Comparison of ENCODE assay signal across 10 cellular contexts in the genomic region with DNA sequence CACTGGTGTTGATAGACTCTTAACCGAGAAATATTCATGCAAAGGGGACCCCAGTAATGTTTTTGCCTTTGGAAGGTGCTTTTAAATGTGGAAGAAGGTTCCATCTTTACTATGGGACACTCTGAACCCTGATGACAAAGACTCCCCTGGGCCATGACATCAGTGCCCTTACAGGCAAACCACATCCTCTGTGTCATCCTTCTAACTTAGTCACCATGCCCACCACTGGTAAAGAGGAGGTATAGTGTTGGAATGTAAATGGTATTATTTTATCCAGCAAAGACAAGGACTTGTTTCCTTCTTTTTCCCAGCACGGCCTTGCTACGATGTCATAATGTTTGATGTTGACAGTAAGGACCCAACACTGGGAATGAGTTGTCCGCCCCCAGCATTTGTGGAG. TPM values are rescaled to one million over a fixed set of nuclear protein-coding genes. Genes with fewer than 3 reads are reported as not detected.
DNase-seq lines count a peak whose midpoint lies in the region; ATAC-seq, FAIRE-seq and TF ChIP-seq lines count a peak whose summit lies in the region.
"Had no signal": no experiment of that assay in that cellular context is flagged by ENCODE, and none has a peak within 500 bp of the region (broad histone marks: within the 10 kb centered on the region; RNA-seq: fewer than 3 reads in every experiment).

No MANE protein-coding gene starts in this region.

- intact Hi-C loops in ovary (cut with DNase I), result no loop called here

- H3K4me3 ChIP-seq in ovary, result no peak overlapping the region

- WGBS in ovary, 3 donors, result 81 to 91% (median 86%) methylated on average over 4 of the region's 4 CpGs

- no peaks in the 10 kb centered on the region for H3K36me3 ChIP-seq in ovary

- DNase-seq in A172 (ENCODE audit: low spot score) (peak; percentile 96), HTR-8/SVneo (ENCODE audit: insufficient read length, low spot score) (peak; percentile 28), hepatic stellate cell (ENCODE audit: low spot score) (peak; percentile 51), DMS153 treated with DMSO at 0.1 percent for 48 hours (lab: John Stamatoyannopoulos, UW; ENCODE audit: unreplicated experiment) (no peak), ovary (no peak), hippocampal formation (lab: John Stamatoyannopoulos, UW) (no peak)
- DNase-seq in activated CD8-positive, alpha-beta memory T cell treated with anti-CD3 and anti-CD28 coated beads, Interleukin-2, amount 10 ng/mL, durations not matched to agents 7 days and 5 days, result peak; percentile 81
- DNase-seq: COR-L47, occipital lobe had no signal

- peak overlapping the region; percentile 82 for H3K27ac Mint-ChIP-seq in activated CD8-positive, alpha-beta memory T cell treated with anti-CD3 and anti-CD28 coated beads, Interleukin-2, amount 10 ng/mL, durations not matched to agents 7 days and 5 days

- no peak for FAIRE-seq in HTR-8/SVneo (lab: Jason Lieb, UNC)

- H3K27ac ChIP-seq in ovary, result no peak overlapping the region

- peaks cover 70% of the 10 kb centered on the region for H3K36me3 Mint-ChIP-seq in activated CD8-positive, alpha-beta memory T cell treated with anti-CD3 and anti-CD28 coated beads, Interleukin-2, amount 10 ng/mL, durations not matched to agents 7 days and 5 days

- H3K9me3 Mint-ChIP-seq in activated CD8-positive, alpha-beta memory T cell treated with anti-CD3 and anti-CD28 coated beads, Interleukin-2, amount 10 ng/mL, durations not matched to agents 7 days and 5 days (ENCODE audit: low read depth), result no peaks in the 10 kb centered on the region

- no peaks in the 10 kb centered on the region for H3K9me3 ChIP-seq in ovary

- H3K27me3 ChIP-seq in ovary, result no peaks in the 10 kb centered on the region

- peak; percentile 100 for ATAC-seq in activated CD8-positive, alpha-beta memory T cell treated with anti-CD3 and anti-CD28 coated beads, Interleukin-2, amount 10 ng/mL, durations not matched to agents 7 days and 5 days
- no peak for ATAC-seq in HG02840 (IDR thresholded peaks at IDR 0.05; ENCODE audit: low FRiP score, unreplicated experiment)

- no peaks in the 10 kb centered on the region for H3K4me1 ChIP-seq in ovary (ENCODE audit: insufficient read depth)

- no peaks in the 10 kb centered on the region for H3K27me3 Mint-ChIP-seq in activated CD8-positive, alpha-beta memory T cell treated with anti-CD3 and anti-CD28 coated beads, Interleukin-2, amount 10 ng/mL, durations not matched to agents 7 days and 5 days

- H3K4me1 Mint-ChIP-seq in activated CD8-positive, alpha-beta memory T cell treated with anti-CD3 and anti-CD28 coated beads, Interleukin-2, amount 10 ng/mL, durations not matched to agents 7 days and 5 days, result peaks cover 28% of the 10 kb centered on the region

- TF ChIP-seq POLR2A in ovary (IDR thresholded peaks at IDR 0.05), result no peak

- no peak overlapping the region for H3K4me3 Mint-ChIP-seq in activated CD8-positive, alpha-beta memory T cell treated with anti-CD3 and anti-CD28 coated beads, Interleukin-2, amount 10 ng/mL, durations not matched to agents 7 days and 5 days

- no peak for TF ChIP-seq CTCF in ovary (IDR thresholded peaks at IDR 0.05)

- no peak for TF ChIP-seq EP300 in ovary (IDR thresholded peaks at IDR 0.05)

- CTCF ChIA-PET in activated CD8-positive, alpha-beta memory T cell treated with anti-CD3 and anti-CD28 coated beads, Interleukin-2, amount 10 ng/mL, durations not matched to agents 7 days and 5 days (lab: Charles Lee), result no interaction called here

RNA-seq across cellular contexts. Expression of a gene that starts 12.6 kb away (rescaled TPM):
- 49.8 and 54.1 TPM in 2 replicates for total RNA-seq in A172 (2014; rRNA removed; shearing (Covaris generic))
- total RNA-seq in activated CD8-positive, alpha-beta memory T cell treated with anti-CD3 and anti-CD28 coated beads, Interleukin-2, amount 10 ng/mL, durations not matched to agents 7 days and 5 days, result 10 to 100 TPM; 47.0 to 56.4 TPM
- total RNA-seq in ovary, result 10 to 100 TPM in 6 of 7 donors, 1 to 10 TPM in 1; 9.1 to 24.4 (median 19.1) TPM
- 10 to 100 TPM; 14.8 to 29.1 TPM for polyA plus RNA-seq in ovary

RNA-seq across cellular contexts. Expression of a gene that starts 47.2 kb away (rescaled TPM):
- total RNA-seq in A172 (2014; rRNA removed; shearing (Covaris generic)), result 0.90 and 1.0 TPM in 2 replicates
- total RNA-seq in activated CD8-positive, alpha-beta memory T cell treated with anti-CD3 and anti-CD28 coated beads, Interleukin-2, amount 10 ng/mL, durations not matched to agents 7 days and 5 days, result 1 to 10 TPM; 1.7 to 2.2 TPM
- total RNA-seq in ovary, result 1 to 10 TPM; 3.1 to 6.5 (median 4.4) TPM
- polyA plus RNA-seq in ovary, result 1 to 10 TPM; 3.9 to 5.4 TPM

RNA-seq across cellular contexts. Expression of a gene that starts 52.2 kb away (rescaled TPM):
- 9.8 and 12.1 TPM in 2 replicates for total RNA-seq in A172 (2014; rRNA removed; shearing (Covaris generic))
- total RNA-seq in activated CD8-positive, alpha-beta memory T cell treated with anti-CD3 and anti-CD28 coated beads, Interleukin-2, amount 10 ng/mL, durations not matched to agents 7 days and 5 days, result 10 to 100 TPM; 12.5 to 16.9 TPM
- total RNA-seq in ovary, result 10 to 100 TPM in 6 of 7 donors, 1 to 10 TPM in 1; 6.7 to 14.1 (median 12.3) TPM
- polyA plus RNA-seq in ovary, result 10 to 100 TPM in 1 of 2 donors, 1 to 10 TPM in 1; 6.9 to 12.5 TPM

Comparison
In these comparisons a context has a peak if more than half of its experiments do, and no peak if none do; other contexts are left out.
1. DNase-seq: peak in A172 (single experiment), HTR-8/SVneo (single experiment), activated CD8-positive, alpha-beta memory T cell treated with anti-CD3 and anti-CD28 coated beads, Interleukin-2, amount 10 ng/mL, durations not matched to agents 7 days and 5 days (single experiment) and hepatic stellate cell (single experiment); none in DMS153 treated with DMSO at 0.1 percent for 48 hours (single experiment), ovary (0 of 5) and hippocampal formation (0 of 2).